In genomic region chr1:225911207-225912130, GRCh38 we compare ENCODE assay signal across 8 cellular contexts. TPM values are rescaled to one million over a fixed set of nuclear protein-coding genes. Genes with fewer than 3 reads are reported as not detected.
A peak's percentile ranks its signal among the peaks of the same experiment; 100 is the strongest.
DNase-seq lines count a peak whose midpoint lies in the region; ATAC-seq and TF ChIP-seq lines count a peak whose summit lies in the region.

No MANE protein-coding gene starts in this region.

- intact Hi-C loops in OCI-LY7 (cut with micrococcal nuclease; ENCODE audit: unreplicated experiment) (loop anchor here (2.0 kb wide), 2 partner anchors 63 to 135 kb away; partner anchors contain the start of gene SRP9), right cardiac atrium (cut with DNase I) (loop anchor here (2.0 to 5.0 kb wide), 2 partner anchors 434 to 437 kb away; no protein-coding TSS in a partner anchor)

- no peak overlapping the region; the same call in 1 of the 2 replicates for H3K4me2 ChIP-seq in OCI-LY7 (ENCODE audit: low read length)

- H3K27me3 ChIP-seq in right cardiac atrium (ENCODE audit: control insufficient read depth, insufficient read depth) = no peaks in the 10 kb centered on the region
- no peaks in the 10 kb centered on the region for H3K27me3 ChIP-seq in skeletal muscle tissue (ENCODE audit: control insufficient read depth in 3 of 3, insufficient read depth in 3 of 3, low read length in 3 of 3)

- ATAC-seq in GM21529 (IDR thresholded peaks at IDR 0.05; ENCODE audit: unreplicated experiment) (peak; percentile 84), right cardiac atrium (peak; percentile 91)

- H3K4me1 ChIP-seq in OCI-LY7 (ENCODE audit: insufficient read depth, low read length, poor library complexity, severe bottlenecking) = peaks cover 25% of the 10 kb centered on the region
- no peaks in the 10 kb centered on the region for H3K4me1 ChIP-seq in right cardiac atrium (ENCODE audit: control insufficient read depth, insufficient read depth, low read length)
- H3K4me1 ChIP-seq in skeletal muscle tissue (ENCODE audit: control insufficient read depth in 3 of 3, insufficient read depth in 3 of 3, low read length in 3 of 3) = no peaks in the 10 kb centered on the region

- H3K9ac ChIP-seq in skeletal muscle tissue (ENCODE audit: low read depth in 1 of 3, low read length in 3 of 3) = peak overlapping the region; percentile 10 to 50 (median 20)

- no peaks in the 10 kb centered on the region for H4K20me1 ChIP-seq in OCI-LY7 (ENCODE audit: insufficient read depth, low read length)

- H3K9me3 ChIP-seq in OCI-LY7 (ENCODE audit: low read length) (no peaks in the 10 kb centered on the region), right cardiac atrium (ENCODE audit: control insufficient read depth, low read length) (no peaks in the 10 kb centered on the region), skeletal muscle tissue (ENCODE audit: control insufficient read depth in 3 of 3, low read length in 3 of 3) (no peaks in the 10 kb centered on the region)

- H3K9me2 ChIP-seq in OCI-LY7 (ENCODE audit: insufficient read depth, low read length) = no peaks in the 10 kb centered on the region

- 28% methylated on average over 52 of the region's 52 CpGs for WGBS in right cardiac atrium

- no peak overlapping the region for H2AFZ ChIP-seq in OCI-LY7 (ENCODE audit: low read length)

- H3K36me3 ChIP-seq in OCI-LY7 (ENCODE audit: insufficient read depth, low read length) (peaks cover under 1% of the 10 kb centered on the region; the same call in 1 of the 2 replicates), skeletal muscle tissue (ENCODE audit: control insufficient read depth in 3 of 3, insufficient read depth in 3 of 3, low read length in 3 of 3) (peaks cover 4 to 16% (median 14%) of the 10 kb centered on the region in 3 donors)

- BruUV-seq in OCI-LY7 (replicated peaks; lab: Mats Ljungman, UMichigan) = no TSS peak

- POLR2A ChIA-PET in OCI-LY7 (lab: Charles Lee) = no interaction called here

- CTCF ChIA-PET in OCI-LY7 (lab: Charles Lee; ENCODE audit: unreplicated experiment) = interaction anchor here (0.8 kb wide), 1 partner anchor 134 kb away, joined by 3 read pairs; the partner anchor contains the start of gene SRP9

- H3K27ac ChIP-seq in OCI-LY7 (ENCODE audit: low read depth, low read length, poor library complexity, severe bottlenecking) (no peak overlapping the region), right cardiac atrium (ENCODE audit: low read length) (no peak overlapping the region), skeletal muscle tissue (ENCODE audit: low read depth, low read length) (no peak overlapping the region)

- DNase-seq in AG20443 (ENCODE audit: low spot score) (peak; percentile 91), OCI-LY7 (ENCODE audit: low spot score) (no peak), right cardiac atrium (peak; percentile 73 to 90 (median 89)), NCI-H1436 (lab: John Stamatoyannopoulos, UW) (no peak), NCI-H146 treated with DMSO at 0.1 percent for 48 hours (lab: John Stamatoyannopoulos, UW; ENCODE audit: unreplicated experiment) (no peak)
- DNase-seq in activated naive CD4-positive, alpha-beta T cell treated with anti-CD3 and anti-CD28 coated beads, Interleukin-2, amount 50 U/mL, for 16 hours = peak; percentile 76

- H3K79me2 ChIP-seq in OCI-LY7 (ENCODE audit: insufficient read depth, low read depth, low read length) = no peaks in the 10 kb centered on the region

- TF ChIP-seq CTCF in OCI-LY7 (conservative IDR thresholded peaks at IDR 0.05; ENCODE audit: low read length) = peak; percentile 32; the same call in 1 of the 2 replicates

- H3K4me3 ChIP-seq in OCI-LY7 (ENCODE audit: low read depth, low read length, poor library complexity, severe bottlenecking) (no peak overlapping the region), right cardiac atrium (ENCODE audit: low read length) (no peak overlapping the region), skeletal muscle tissue (ENCODE audit: low read length in 3 of 3) (peak overlapping the region in 1 of 3 donors; percentile 30)

RNA-seq across cellular contexts. Expression of gene PYCR2, which starts 12.6 kb away (rescaled TPM):
- total RNA-seq in OCI-LY7 (2014; rRNA removed; shearing (Covaris generic)) = 120 and 136 TPM in 2 replicates
- 153 and 181 TPM in 2 replicates for total RNA-seq in OCI-LY7 (2022)
- total RNA-seq in right cardiac atrium = 10 to 100 TPM; 57.4 to 72.0 (median 62.3) TPM
- polyA plus RNA-seq in right cardiac atrium = 76.9 TPM
- 17.7 TPM for total RNA-seq in skeletal muscle tissue

RNA-seq across cellular contexts. Expression of gene LEFTY1, which starts 22.5 kb away (rescaled TPM):
- 0.09 TPM in 1 of 2 replicates, not detected in the other for total RNA-seq in OCI-LY7 (2014; rRNA removed; shearing (Covaris generic))
- total RNA-seq in OCI-LY7 (2022) (0.44 and 1.0 TPM in 2 replicates), right cardiac atrium (under 1 TPM; 0.24 to 0.54 (median 0.49) TPM), skeletal muscle tissue (0.52 TPM)
- polyA plus RNA-seq in right cardiac atrium = 0.11 TPM

RNA-seq across cellular contexts. Expression of gene TMEM63A, which starts 29.3 kb away (rescaled TPM):
- total RNA-seq in OCI-LY7 (2014; rRNA removed; shearing (Covaris generic)) = 20.9 and 21.0 TPM in 2 replicates
- total RNA-seq in OCI-LY7 (2022) (46.5 and 53.3 TPM in 2 replicates), right cardiac atrium (10 to 100 TPM; 32.6 to 44.4 (median 37.9) TPM), skeletal muscle tissue (12.0 TPM)
- 29.3 TPM for polyA plus RNA-seq in right cardiac atrium

RNA-seq across cellular contexts. Expression of gene LEFTY2, which starts 29.6 kb away (rescaled TPM):
- total RNA-seq in OCI-LY7 (2014; rRNA removed; shearing (Covaris generic)) = 3.8 and 4.8 TPM in 2 replicates
- total RNA-seq in OCI-LY7 (2022) = 4.3 and 7.3 TPM in 2 replicates
- total RNA-seq in right cardiac atrium = 1 to 10 TPM in 3 of 4 donors, under 1 TPM in 1; 0.60 to 2.1 (median 1.1) TPM
- 0.59 TPM for polyA plus RNA-seq in right cardiac atrium
- 2.1 TPM for total RNA-seq in skeletal muscle tissue

Comparison
In these comparisons a context has a peak if more than half of its experiments do, and no peak if none do; other contexts are left out.
1. DNase-seq: peak in AG20443 (single experiment), activated naive CD4-positive, alpha-beta T cell treated with anti-CD3 and anti-CD28 coated beads, Interleukin-2, amount 50 U/mL, for 16 hours (single experiment) and right cardiac atrium (3 of 3); none in OCI-LY7 (single experiment), NCI-H1436 (single experiment) and NCI-H146 treated with DMSO at 0.1 percent for 48 hours (single experiment).